ENCODE assay signal across 8 cellular contexts in genomic region chr17:45839442-45839841, GRCh38. TPM values are rescaled to one million over a fixed set of nuclear protein-coding genes. Genes with fewer than 3 reads are reported as not detected.
"Had no signal": no experiment of that assay in that cellular context is flagged by ENCODE, and none has a peak within 500 bp of the region (broad histone marks: within the 10 kb centered on the region; RNA-seq: fewer than 3 reads in every experiment).

No MANE protein-coding gene starts in this region.

- FAIRE-seq: HepG2, K562 had no signal

- H3K4me3 ChIP-seq: K562 had no signal

- H3K27ac ChIP-seq: HL-60 had no signal

- DNase-seq: IMR-90, KBM-7 had no signal

RNA-seq across cellular contexts. Expression of gene SPPL2C, which starts 5.2 kb away (rescaled TPM):
- total RNA-seq: HepG2, HT-29, HT1080, IMR-90, K562 had no signal
- polyA plus RNA-seq: HepG2, IgD-negative memory B cell, IMR-90, K562 had no signal

RNA-seq across cellular contexts. Expression of gene MAPT, which starts 54.9 kb away (rescaled TPM):
- polyA plus RNA-seq: IgD-negative memory B cell had no signal

RNA-seq across cellular contexts. Expression of gene CRHR1, which starts 55.3 kb away (rescaled TPM):
- total RNA-seq: HepG2, HT-29, HT1080, IMR-90, K562 had no signal
- polyA plus RNA-seq: HepG2, IgD-negative memory B cell, IMR-90 had no signal
